18 cellular contexts compared by ENCODE assay signal in genomic region chr2:10647886-10648605, GRCh38.
"Had no signal": no experiment of that assay in that cellular context is flagged by ENCODE, and none has a peak within 500 bp of the region (broad histone marks: within the 10 kb centered on the region; RNA-seq: fewer than 3 reads in every experiment).

No MANE protein-coding gene starts in this region.

- H3K9ac ChIP-seq: SK-N-SH had no signal

- H3K36me3 ChIP-seq: breast epithelium had no signal

- H3K27ac ChIP-seq: adrenal gland, breast epithelium, left lung, pancreas, upper lobe of left lung had no signal

- ATAC-seq: activated CD8-positive, alpha-beta T cell treated with anti-CD3 and anti-CD28 coated beads, Interleukin-2, amount 10 ng/mL, durations not matched to agents 7 days and 5 days; left lung; pancreas had no signal

- DNase-seq: activated CD4-positive, alpha-beta T cell treated with anti-CD3 and anti-CD28 coated beads for 48 hours; activated CD8-positive, alpha-beta memory T cell treated with anti-CD3 and anti-CD28 coated beads, Interleukin-2, amount 50 U/mL, for 48 hours; activated CD8-positive, alpha-beta T cell treated with anti-CD3 and anti-CD28 coated beads, Interleukin-2, amount 10 ng/mL, durations not matched to agents 7 days and 5 days; activated naive CD4-positive, alpha-beta T cell treated with anti-CD3 and anti-CD28 coated beads, Interleukin-2, amount 50 U/mL, for 16 hours; adrenal gland; cortex of kidney; effector memory CD4-positive, alpha-beta T cell; erythroblast; left lung; mesendoderm; pancreas; SK-N-SH; stimulated activated CD4-positive, alpha-beta T cell treated with anti-CD3 and anti-CD28 coated beads, Interleukin-15, amount 100 ng/mL, for 24 hours; stimulated activated CD4-positive, alpha-beta T cell treated with anti-CD3 and anti-CD28 coated beads, Interleukin-4, amount 100 ng/mL, for 24 hours; upper lobe of left lung had no signal

- H3K27ac Mint-ChIP-seq: activated CD8-positive, alpha-beta T cell treated with anti-CD3 and anti-CD28 coated beads, Interleukin-2, amount 10 ng/mL, durations not matched to agents 7 days and 5 days; stimulated activated naive CD8-positive, alpha-beta T cell treated with anti-CD3 and anti-CD28 coated beads, Interleukin-15, Interleukin-2, amounts not matched to agents 100 ng/mL and 50 ng/mL, for 24 hours; T-helper 1 cell treated with Interleukin-12 subunit alpha and Interleukin-12 subunit beta and Interleukin-4 antibody, amounts not matched to agents 30 μg/mL and 1 μg/mL, for 36 hours had no signal

- H3K4me3 ChIP-seq: adrenal gland, breast epithelium, left lung, pancreas, upper lobe of left lung had no signal

- H3K27me3 Mint-ChIP-seq: stimulated activated naive CD8-positive, alpha-beta T cell treated with anti-CD3 and anti-CD28 coated beads, Interleukin-15, Interleukin-2, amounts not matched to agents 100 ng/mL and 50 ng/mL, for 24 hours had no signal

- H3K9me3 Mint-ChIP-seq: stimulated activated naive CD8-positive, alpha-beta T cell treated with anti-CD3 and anti-CD28 coated beads, Interleukin-15, Interleukin-2, amounts not matched to agents 100 ng/mL and 50 ng/mL, for 24 hours; T-helper 1 cell treated with Interleukin-12 subunit alpha and Interleukin-12 subunit beta and Interleukin-4 antibody, amounts not matched to agents 30 μg/mL and 1 μg/mL, for 36 hours had no signal

- H3K4me3 Mint-ChIP-seq: activated CD8-positive, alpha-beta T cell treated with anti-CD3 and anti-CD28 coated beads, Interleukin-2, amount 10 ng/mL, durations not matched to agents 7 days and 5 days; stimulated activated naive CD8-positive, alpha-beta T cell treated with anti-CD3 and anti-CD28 coated beads, Interleukin-15, Interleukin-2, amounts not matched to agents 100 ng/mL and 50 ng/mL, for 24 hours; T-helper 1 cell treated with Interleukin-12 subunit alpha and Interleukin-12 subunit beta and Interleukin-4 antibody, amounts not matched to agents 30 μg/mL and 1 μg/mL, for 36 hours had no signal

- H3K4me2 ChIP-seq: SK-N-SH had no signal

- H3K4me1 ChIP-seq: adrenal gland, breast epithelium, left lung, pancreas, upper lobe of left lung had no signal

- H3K27me3 ChIP-seq: adrenal gland, breast epithelium, left lung, pancreas, upper lobe of left lung had no signal

- H3K9me3 ChIP-seq: adrenal gland, breast epithelium, left lung, pancreas, SK-N-SH, upper lobe of left lung had no signal
